ENCODE assay signal across 32 cellular contexts in the genomic region with DNA sequence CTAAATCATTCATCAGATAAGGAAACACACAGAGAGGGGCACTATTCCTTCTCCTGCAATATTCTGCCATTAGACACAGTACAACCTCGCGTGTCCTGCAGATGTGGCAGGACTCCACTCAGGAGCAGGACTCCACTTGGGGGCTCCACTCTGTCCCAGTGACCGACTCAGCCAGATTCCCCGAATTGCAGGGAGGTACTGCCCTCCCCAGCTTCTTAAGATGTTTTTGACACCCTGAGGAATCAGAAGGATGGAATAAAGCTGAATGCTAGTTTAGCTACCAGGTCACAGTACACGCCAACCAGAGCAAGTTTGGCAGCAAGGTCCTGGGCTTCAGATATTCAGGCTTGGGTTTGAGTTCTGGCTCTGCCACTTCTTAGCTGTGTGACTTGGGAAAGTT.
"Had no signal": no experiment of that assay in that cellular context is flagged by ENCODE, and none has a peak within 500 bp of the region (broad histone marks: within the 10 kb centered on the region; RNA-seq: fewer than 3 reads in every experiment).

No MANE protein-coding gene starts in this region.

- H3K4me3 ChIP-seq: adrenal gland, ascending aorta, body of pancreas, breast epithelium, cardiac muscle cell had no signal

- DNase-seq: activated effector memory CD4-positive, alpha-beta T cell treated with anti-CD3 and anti-CD28 coated beads, Interleukin-2, amount 50 U/mL, for 16 hours; activated effector memory CD4-positive, alpha-beta T cell treated with Interleukin-2 at 50 U/mL for 16 hours; activated gamma-delta T cell; activated gamma-delta T cell treated with Interleukin-2 at 50 U/mL for 16 hours; activated naive CD4-positive, alpha-beta T cell; activated naive CD4-positive, alpha-beta T cell treated with anti-CD3 and anti-CD28 coated beads for 36 hours; activated naive CD4-positive, alpha-beta T cell treated with anti-CD3 and anti-CD28 coated beads, Interleukin-2, amount 10 ng/mL, durations not matched to agents 7 days and 5 days; activated naive CD4-positive, alpha-beta T cell treated with anti-CD3 and anti-CD28 coated beads, Interleukin-2, amount 50 U/mL, for 16 hours; activated naive CD4-positive, alpha-beta T cell treated with Interleukin-2 at 50 U/mL for 16 hours; activated naive CD8-positive, alpha-beta T cell treated with anti-CD3 and anti-CD28 coated beads for 36 hours; activated naive CD8-positive, alpha-beta T cell treated with anti-CD3 and anti-CD28 coated beads, Interleukin-2, amount 10 ng/mL, durations not matched to agents 7 days and 5 days; activated naive CD8-positive, alpha-beta T cell treated with anti-CD3 and anti-CD28 coated beads, Interleukin-2, amount 50 U/mL, for 24 hours; activated T-cell treated with anti-CD3 and anti-CD28 coated beads for 4 hours; activated T-cell treated with anti-CD3 and anti-CD28 coated beads, Interleukin-2, amount 50 U/mL, for 1 hour; activated T-cell treated with anti-CD3 and anti-CD28 coated beads, Interleukin-2, amount 50 U/mL, for 24 hours; activated T-cell treated with anti-CD3 and anti-CD28 coated beads, Interleukin-2, amount 50 U/mL, for 4 hours; activated T-cell treated with anti-CD3 and anti-CD28 coated beads, Interleukin-2, amount 50 U/mL, for 48 hours; activated T-cell treated with anti-CD3 and anti-CD28 coated beads, Interleukin-2, amount 50 U/mL, for 72 hours; adrenal gland; amniotic stem cell; anterior cingulate cortex; aorta; body of pancreas; brain microvascular endothelial cell; caudate nucleus; central memory CD4-positive, alpha-beta T cell; cerebellar nuclear complex had no signal

- H3K27me3 ChIP-seq: ascending aorta, body of pancreas, brain microvascular endothelial cell, breast epithelium, cardiac muscle cell had no signal

- H3K27ac ChIP-seq: adrenal gland, ascending aorta, body of pancreas, brain microvascular endothelial cell, breast epithelium, cardiac muscle cell had no signal

- H3K36me3 ChIP-seq: adrenal gland, ascending aorta, brain microvascular endothelial cell, breast epithelium, cardiac muscle cell had no signal

- H3K9me3 ChIP-seq: adrenal gland, ascending aorta, body of pancreas, breast epithelium had no signal

- H3K4me1 ChIP-seq: adrenal gland, ascending aorta, body of pancreas, breast epithelium had no signal

- ATAC-seq: activated naive CD4-positive, alpha-beta T cell treated with anti-CD3 and anti-CD28 coated beads, Interleukin-2, amount 50 U/mL, for 72 hours; activated naive CD8-positive, alpha-beta T cell treated with anti-CD3 and anti-CD28 coated beads, Interleukin-2, amount 50 U/mL, for 24 hours; activated T-cell treated with anti-CD3 and anti-CD28 coated beads, Interleukin-2, amount 50 U/mL, for 4 hours; activated T-cell treated with anti-CD3 and anti-CD28 coated beads, Interleukin-2, amount 50 U/mL, for 72 hours; activated T-helper 17 cell treated with anti-CD3 and anti-CD28 coated beads, Interleukin-2, amount 50 U/mL, for 72 hours; body of pancreas had no signal
